Comparison of ENCODE assay signal across 12 cellular contexts in the genomic region with DNA sequence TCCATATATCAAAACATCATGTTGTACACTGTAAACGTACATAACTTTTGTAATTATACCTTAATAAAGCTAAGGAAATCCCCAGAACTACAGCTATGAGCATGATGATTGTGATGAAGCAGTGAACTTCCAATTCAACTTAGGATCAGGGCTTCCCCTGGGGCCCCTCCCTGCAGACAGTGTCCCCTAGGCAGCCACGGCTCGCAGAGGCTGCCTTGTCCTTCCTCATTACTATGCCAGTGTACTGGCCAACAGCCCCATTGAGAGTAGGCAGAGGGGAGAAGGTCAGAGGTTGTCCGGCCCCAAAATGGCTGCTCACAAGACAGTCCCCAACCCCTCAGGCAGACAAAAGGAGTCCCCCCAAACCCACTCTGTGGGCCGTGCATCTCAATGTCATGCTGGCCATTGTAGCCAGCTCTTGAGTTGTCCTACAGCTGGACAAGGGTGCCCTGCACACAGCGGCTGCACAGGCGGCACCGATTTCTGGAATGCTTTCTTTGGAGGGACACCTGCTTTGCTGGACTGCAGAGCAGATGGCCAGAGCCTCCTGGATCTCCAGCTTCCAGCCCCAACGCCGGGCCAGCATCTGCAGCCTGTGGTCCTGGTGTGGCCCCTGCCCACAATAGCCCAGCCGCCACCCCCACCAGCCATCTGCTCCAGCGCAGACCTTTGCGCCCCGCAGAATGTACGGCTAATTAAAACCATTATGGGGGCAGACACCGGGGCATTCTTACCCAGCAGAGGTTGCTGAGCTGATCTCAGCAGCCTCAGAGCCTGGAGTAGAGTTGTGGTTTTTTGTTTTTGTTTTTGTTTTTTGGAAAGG. TPM values are rescaled to one million over a fixed set of nuclear protein-coding genes. Genes with fewer than 3 reads are reported as not detected.
A peak's percentile ranks its signal among the peaks of the same experiment; 100 is the strongest.
DNase-seq lines count a peak whose midpoint lies in the region; ATAC-seq and TF ChIP-seq lines count a peak whose summit lies in the region.
"Had no signal": no experiment of that assay in that cellular context is flagged by ENCODE, and none has a peak within 500 bp of the region (broad histone marks: within the 10 kb centered on the region; RNA-seq: fewer than 3 reads in every experiment).

No MANE protein-coding gene starts in this region.

- no peak overlapping the region for H3K4me3 ChIP-seq in OCI-LY7 (ENCODE audit: low read depth, low read length, poor library complexity, severe bottlenecking)
- H3K4me3 ChIP-seq in effector memory CD4-positive, alpha-beta T cell (ENCODE audit: insufficient read depth, low read depth, low read length, poor library complexity, severe bottlenecking), result peak overlapping the region; percentile 3
- H3K4me3 ChIP-seq: smooth muscle cell had no signal

- H3K27ac ChIP-seq in OCI-LY7 (ENCODE audit: low read depth, low read length, poor library complexity, severe bottlenecking), result peak overlapping the region; percentile 97
- H3K27ac ChIP-seq in effector memory CD4-positive, alpha-beta T cell (ENCODE audit: insufficient read depth, low read length, poor library complexity, severe bottlenecking), result peak overlapping the region; percentile 56

- no peaks in the 10 kb centered on the region for H4K20me1 ChIP-seq in OCI-LY7 (ENCODE audit: insufficient read depth, low read length)

- BruUV-seq in OCI-LY7 (replicated peaks; lab: Mats Ljungman, UMichigan), result no TSS peak

- ATAC-seq in omental fat pad (ENCODE audit: low FRiP score) (peak; percentile 21), GM21423 (IDR thresholded peaks at IDR 0.05; ENCODE audit: unreplicated experiment) (no peak)

- H3K4me3 Mint-ChIP-seq in T-helper 1 cell treated with Interleukin-12 subunit alpha and Interleukin-12 subunit beta and Interleukin-4 antibody, amounts not matched to agents 30 μg/mL and 1 μg/mL, for 36 hours, result peak overlapping the region; percentile 64

- H3K9me3 Mint-ChIP-seq in T-helper 1 cell treated with Interleukin-12 subunit alpha and Interleukin-12 subunit beta and Interleukin-4 antibody, amounts not matched to agents 30 μg/mL and 1 μg/mL, for 36 hours, result no peaks in the 10 kb centered on the region

- no peaks in the 10 kb centered on the region for H3K9me3 ChIP-seq in OCI-LY7 (ENCODE audit: low read length)
- no peaks in the 10 kb centered on the region for H3K9me3 ChIP-seq in effector memory CD4-positive, alpha-beta T cell (ENCODE audit: control insufficient read depth, low read length)

- DNase-seq in T-helper 1 cell (no peak), OCI-LY7 (ENCODE audit: low spot score) (no peak), omental fat pad (ENCODE audit: low spot score) (no peak), cerebellum (ENCODE audit: low spot score) (no peak), SW480 (ENCODE audit: low spot score) (no peak)
- no peak for DNase-seq in effector memory CD4-positive, alpha-beta T cell
- DNase-seq: activated gamma-delta T cell treated with Interleukin-2 at 50 U/mL for 16 hours, NCI-H1092 treated with DMSO at 0.1 percent for 48 hours, T1000 had no signal

- CTCF ChIA-PET in OCI-LY7 (lab: Charles Lee; ENCODE audit: unreplicated experiment), result interaction anchor here (0.6 to 1.5 kb wide), 6 partner anchors 9 to 160 kb away, joined by 3 to 4 read pairs (median 4); a partner anchor contains a TSS

- peaks cover 26% of the 10 kb centered on the region for H3K36me3 Mint-ChIP-seq in T-helper 1 cell treated with Interleukin-12 subunit alpha and Interleukin-12 subunit beta and Interleukin-4 antibody, amounts not matched to agents 30 μg/mL and 1 μg/mL, for 36 hours (ENCODE audit: low read depth)

- H3K27me3 Mint-ChIP-seq in T-helper 1 cell treated with Interleukin-12 subunit alpha and Interleukin-12 subunit beta and Interleukin-4 antibody, amounts not matched to agents 30 μg/mL and 1 μg/mL, for 36 hours (ENCODE audit: low read depth), result no peaks in the 10 kb centered on the region

- peak overlapping the region; percentile 71 for H3K27ac Mint-ChIP-seq in T-helper 1 cell treated with Interleukin-12 subunit alpha and Interleukin-12 subunit beta and Interleukin-4 antibody, amounts not matched to agents 30 μg/mL and 1 μg/mL, for 36 hours

- peaks cover 56% of the 10 kb centered on the region for H3K4me1 ChIP-seq in OCI-LY7 (ENCODE audit: insufficient read depth, low read length, poor library complexity, severe bottlenecking)
- H3K4me1 ChIP-seq in effector memory CD4-positive, alpha-beta T cell (ENCODE audit: control insufficient read depth, insufficient read depth, low read length, poor library complexity, severe bottlenecking), result peaks cover 37% of the 10 kb centered on the region

- no peaks in the 10 kb centered on the region for H3K27me3 ChIP-seq in effector memory CD4-positive, alpha-beta T cell (replicated peaks; ENCODE audit: control insufficient read depth, insufficient read depth, low read length, poor library complexity, severe bottlenecking)

- POLR2A ChIA-PET in OCI-LY7 (lab: Charles Lee), result interaction anchor here (0.7 to 18.1 kb wide), 11 partner anchors 8 to 194 kb away, joined by 3 to 404 read pairs (median 8); a partner anchor contains a TSS

- H2AFZ ChIP-seq in OCI-LY7 (ENCODE audit: low read length), result peak overlapping the region; percentile 15; the same call in 1 of the 2 replicates

- TF ChIP-seq CTCF in OCI-LY7 (conservative IDR thresholded peaks at IDR 0.05; ENCODE audit: low read length) (no peak), omental fat pad (IDR thresholded peaks at IDR 0.05) (no peak)

- peaks cover 39% of the 10 kb centered on the region; the same call in 1 of the 2 replicates for H3K79me2 ChIP-seq in OCI-LY7 (ENCODE audit: insufficient read depth, low read depth, low read length)

- intact Hi-C loops in OCI-LY7 (cut with micrococcal nuclease; ENCODE audit: unreplicated experiment), result loop anchor here (5.0 kb wide), 1 partner anchor 553 kb away; a partner anchor contains a TSS

- H3K4me1 Mint-ChIP-seq in T-helper 1 cell treated with Interleukin-12 subunit alpha and Interleukin-12 subunit beta and Interleukin-4 antibody, amounts not matched to agents 30 μg/mL and 1 μg/mL, for 36 hours (ENCODE audit: low read depth), result peaks cover 44% of the 10 kb centered on the region

- no peaks in the 10 kb centered on the region for H3K9me2 ChIP-seq in OCI-LY7 (ENCODE audit: insufficient read depth, low read length)

- peaks cover 80% of the 10 kb centered on the region for H3K36me3 ChIP-seq in OCI-LY7 (ENCODE audit: insufficient read depth, low read length)
- H3K36me3 ChIP-seq in effector memory CD4-positive, alpha-beta T cell (ENCODE audit: control insufficient read depth, insufficient read depth, low read length), result no peaks in the 10 kb centered on the region

- peak overlapping the region; percentile 83 for H3K4me2 ChIP-seq in OCI-LY7 (ENCODE audit: low read length)
- H3K4me2 ChIP-seq: smooth muscle cell had no signal

RNA-seq across cellular contexts. Expression of a gene that starts 46.1 kb away (rescaled TPM):
- 79.5 and 95.3 TPM in 2 replicates for total RNA-seq in OCI-LY7 (2014; rRNA removed; shearing (Covaris generic))
- total RNA-seq in OCI-LY7 (2022), result 157 and 189 TPM in 2 replicates
- 10 to 100 TPM; 23.7 to 51.2 (median 29.5) TPM for total RNA-seq in omental fat pad
- 58.8 TPM for total RNA-seq in cerebellum
